24 cellular contexts compared by ENCODE assay signal in the genomic region with DNA sequence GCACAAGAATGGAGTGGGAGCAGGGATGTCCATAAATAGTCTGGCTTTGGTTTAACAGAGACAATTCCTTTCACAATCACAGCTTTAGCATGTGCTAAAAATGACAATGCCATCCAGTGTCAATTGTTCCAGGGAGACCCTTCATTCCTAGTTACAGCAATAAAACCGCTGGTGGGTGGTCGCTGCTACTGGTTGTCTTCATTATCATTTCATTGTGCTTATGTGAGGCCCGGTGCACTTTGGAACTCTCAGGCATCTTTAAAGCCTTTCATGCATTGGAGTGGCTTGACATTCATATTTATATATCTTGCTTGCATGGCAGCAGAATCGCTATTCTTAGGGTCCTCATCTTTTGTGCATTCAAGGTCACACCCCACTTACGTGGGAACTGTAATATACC.
"Had no signal": no experiment of that assay in that cellular context is flagged by ENCODE, and none has a peak within 500 bp of the region (broad histone marks: within the 10 kb centered on the region; RNA-seq: fewer than 3 reads in every experiment).

No MANE protein-coding gene starts in this region.

- H3K27ac Mint-ChIP-seq: activated CD4-positive, alpha-beta memory T cell treated with anti-CD3 and anti-CD28 coated beads for 36 hours; activated CD4-positive, alpha-beta T cell treated with anti-CD3 and anti-CD28 coated beads, Interleukin-2, amount 10 ng/mL, durations not matched to agents 7 days and 5 days; activated naive CD4-positive, alpha-beta T cell treated with anti-CD3 and anti-CD28 coated beads for 36 hours; activated naive CD8-positive, alpha-beta T cell; activated T-helper 17 cell treated with anti-CD3 and anti-CD28 coated beads, Interleukin-2, amount 50 U/mL, for 72 hours had no signal

- DNase-seq: activated CD4-positive, alpha-beta memory T cell treated with anti-CD3 and anti-CD28 coated beads for 36 hours; activated CD4-positive, alpha-beta T cell treated with anti-CD3 and anti-CD28 coated beads, Interleukin-2, amount 10 ng/mL, durations not matched to agents 7 days and 5 days; activated CD8-positive, alpha-beta memory T cell treated with anti-CD3 and anti-CD28 coated beads for 24 hours; activated gamma-delta T cell; activated naive CD4-positive, alpha-beta T cell treated with anti-CD3 and anti-CD28 coated beads for 36 hours; activated T-cell treated with anti-CD3 and anti-CD28 coated beads, Interleukin-2, amount 50 U/mL, for 4 hours; amygdala; Karpas-422; MM.1S; NCI-H1105; NCI-H1436; NCI-H1694 treated with DMSO at 0.1 percent for 48 hours; NCI-H2029 treated with DMSO at 0.1 percent for 48 hours; NCI-H446; NCI-H524; SIG-M5; SK-N-SH; T-helper 1 cell had no signal

- H3K36me3 Mint-ChIP-seq: activated CD4-positive, alpha-beta memory T cell treated with anti-CD3 and anti-CD28 coated beads for 36 hours; activated naive CD8-positive, alpha-beta T cell; brain had no signal

- H3K4me3 Mint-ChIP-seq: activated CD4-positive, alpha-beta memory T cell treated with anti-CD3 and anti-CD28 coated beads for 36 hours; activated CD4-positive, alpha-beta T cell treated with anti-CD3 and anti-CD28 coated beads, Interleukin-2, amount 10 ng/mL, durations not matched to agents 7 days and 5 days; activated naive CD4-positive, alpha-beta T cell treated with anti-CD3 and anti-CD28 coated beads for 36 hours; activated naive CD8-positive, alpha-beta T cell; activated T-cell treated with anti-CD3 and anti-CD28 coated beads, Interleukin-2, amount 50 U/mL, for 4 hours; activated T-helper 17 cell treated with anti-CD3 and anti-CD28 coated beads, Interleukin-2, amount 50 U/mL, for 72 hours; brain; central memory CD8-positive, alpha-beta T cell had no signal

- H3K9ac ChIP-seq: SK-N-SH had no signal

- H3K9me3 ChIP-seq: SK-N-SH had no signal

- H3K4me1 Mint-ChIP-seq: activated CD4-positive, alpha-beta T cell treated with anti-CD3 and anti-CD28 coated beads, Interleukin-2, amount 10 ng/mL, durations not matched to agents 7 days and 5 days; activated T-helper 17 cell treated with anti-CD3 and anti-CD28 coated beads, Interleukin-2, amount 50 U/mL, for 72 hours; central memory CD8-positive, alpha-beta T cell had no signal

- FAIRE-seq: astrocyte had no signal

- ATAC-seq: activated T-cell treated with anti-CD3 and anti-CD28 coated beads, Interleukin-2, amount 50 U/mL, for 4 hours; activated T-helper 17 cell treated with anti-CD3 and anti-CD28 coated beads, Interleukin-2, amount 50 U/mL, for 72 hours had no signal

- H3K27ac ChIP-seq: VCaP had no signal

- H3K27me3 Mint-ChIP-seq: activated CD4-positive, alpha-beta memory T cell treated with anti-CD3 and anti-CD28 coated beads for 36 hours; activated CD4-positive, alpha-beta T cell treated with anti-CD3 and anti-CD28 coated beads, Interleukin-2, amount 10 ng/mL, durations not matched to agents 7 days and 5 days; activated naive CD8-positive, alpha-beta T cell; activated T-helper 17 cell treated with anti-CD3 and anti-CD28 coated beads, Interleukin-2, amount 50 U/mL, for 72 hours; brain; central memory CD8-positive, alpha-beta T cell had no signal

- H3K9me3 Mint-ChIP-seq: activated CD4-positive, alpha-beta memory T cell treated with anti-CD3 and anti-CD28 coated beads for 36 hours; activated CD4-positive, alpha-beta T cell treated with anti-CD3 and anti-CD28 coated beads, Interleukin-2, amount 10 ng/mL, durations not matched to agents 7 days and 5 days; activated naive CD4-positive, alpha-beta T cell treated with anti-CD3 and anti-CD28 coated beads for 36 hours; activated T-cell treated with anti-CD3 and anti-CD28 coated beads, Interleukin-2, amount 50 U/mL, for 4 hours; activated T-helper 17 cell treated with anti-CD3 and anti-CD28 coated beads, Interleukin-2, amount 50 U/mL, for 72 hours; brain; central memory CD8-positive, alpha-beta T cell had no signal
